Comparison of ENCODE assay signal across 8 cellular contexts in genomic region chr12:57230381-57231155, GRCh38. TPM values are rescaled to one million over a fixed set of nuclear protein-coding genes. Genes with fewer than 3 reads are reported as not detected.
A peak's percentile ranks its signal among the peaks of the same experiment; 100 is the strongest.
DNase-seq lines count a peak whose midpoint lies in the region; ATAC-seq and TF ChIP-seq lines count a peak whose summit lies in the region.

No MANE protein-coding gene starts in this region.

- peak overlapping the region; percentile 86 for H3K27ac Mint-ChIP-seq in central memory CD8-positive, alpha-beta T cell (ENCODE audit: low read depth)
- H3K27ac Mint-ChIP-seq in mesothelial cell of epicardium = peak overlapping the region; percentile 94

- H3K36me3 ChIP-seq in A673 (ENCODE audit: insufficient read depth, low read length, poor library complexity, severe bottlenecking) (peaks cover 43% of the 10 kb centered on the region), HUES6 (ENCODE audit: control insufficient read depth, insufficient read depth, low read length) (peaks cover 42% of the 10 kb centered on the region)

- H3K4me3 ChIP-seq in A673 (ENCODE audit: low read depth, low read length, poor library complexity, severe bottlenecking) = peak overlapping the region; percentile 91
- peak overlapping the region; percentile 81 for H3K4me3 ChIP-seq in HUES6 (ENCODE audit: low read depth, low read length)

- peaks cover 35% of the 10 kb centered on the region for H3K4me1 Mint-ChIP-seq in central memory CD8-positive, alpha-beta T cell
- H3K4me1 Mint-ChIP-seq in mesothelial cell of epicardium = peaks cover 32% of the 10 kb centered on the region

- H3K36me3 Mint-ChIP-seq in central memory CD8-positive, alpha-beta T cell (ENCODE audit: insufficient read depth) = peaks cover 16% of the 10 kb centered on the region
- H3K36me3 Mint-ChIP-seq in mesothelial cell of epicardium = peaks cover 26% of the 10 kb centered on the region

- no peaks in the 10 kb centered on the region for H3K9me3 ChIP-seq in A673 (ENCODE audit: low read depth, low read length, poor library complexity, severe bottlenecking)
- no peaks in the 10 kb centered on the region for H3K9me3 ChIP-seq in HUES6 (ENCODE audit: control insufficient read depth, insufficient read depth, low read depth, low read length)

- H3K27ac ChIP-seq in A673 (ENCODE audit: low read depth, low read length, poor library complexity, severe bottlenecking) (peak overlapping the region; percentile 94), HUES6 (ENCODE audit: low read depth, low read length) (peak overlapping the region; percentile 96)

- POLR2A ChIA-PET in A673 (lab: Charles Lee; ENCODE audit: low non-redundant PET) = interaction anchor here (0.6 to 1.2 kb wide), 2 partner anchors 12 to 926 kb away, joined by 4 to 7 read pairs; no protein-coding TSS in a partner anchor

- ATAC-seq in central memory CD8-positive, alpha-beta T cell (replicated peaks; ENCODE audit: extremely low read depth, poor library complexity, severe bottlenecking) = no peak
- ATAC-seq in GM21723 (IDR thresholded peaks at IDR 0.05; ENCODE audit: unreplicated experiment) = no peak

- BruUV-seq in A673 (replicated peaks; lab: Mats Ljungman, UMichigan) = no TSS peak

- CTCF ChIA-PET in A673 (lab: Charles Lee) = interaction anchor here (0.6 to 2.0 kb wide), 2 partner anchors 9 kb away, joined by 3 to 27 read pairs; no protein-coding TSS in a partner anchor

- no peak for DNase-seq in A673 (ENCODE audit: low spot score)
- DNase-seq in central memory CD8-positive, alpha-beta T cell (ENCODE audit: low spot score in 2 of 2) = no peak
- DNase-seq in mesothelial cell of epicardium (ENCODE audit: low spot score in 2 of 2, unreplicated experiment in 2 of 2) = no peak
- DNase-seq in GM20000 (ENCODE audit: low spot score) = no peak
- no peak for DNase-seq in NCI-H2196 (lab: John Stamatoyannopoulos, UW; ENCODE audit: unreplicated experiment)
- DNase-seq in nucleus accumbens (lab: John Stamatoyannopoulos, UW) = no peak

- peak overlapping the region; percentile 97 for H3K9ac ChIP-seq in HUES6 (ENCODE audit: low read length)

- H3K4me3 Mint-ChIP-seq in central memory CD8-positive, alpha-beta T cell = peak overlapping the region; percentile 95
- H3K4me3 Mint-ChIP-seq in mesothelial cell of epicardium = peak overlapping the region; percentile 95

- H3K27me3 ChIP-seq in A673 (replicated peaks; ENCODE audit: insufficient read depth, low read depth, low read length, poor library complexity) (no peaks in the 10 kb centered on the region), HUES6 (ENCODE audit: control insufficient read depth, insufficient read depth, low read length) (peaks cover 41% of the 10 kb centered on the region)

- intact Hi-C loops in A673 (cut with micrococcal nuclease; ENCODE audit: unreplicated experiment) = no loop called here

- no peaks in the 10 kb centered on the region for H3K9me3 Mint-ChIP-seq in central memory CD8-positive, alpha-beta T cell
- no peaks in the 10 kb centered on the region for H3K9me3 Mint-ChIP-seq in mesothelial cell of epicardium

- TF ChIP-seq CTCF in A673 (conservative IDR thresholded peaks at IDR 0.05; ENCODE audit: low read depth, low read length) = no peak
- TF ChIP-seq CTCF in mesothelial cell of epicardium (IDR thresholded peaks at IDR 0.05; ENCODE audit: unreplicated experiment) = no peak
- no peak for TF ChIP-seq CTCF in GM20000 (IDR thresholded peaks at IDR 0.05; ENCODE audit: extremely low read depth, missing control alignments)

- peaks cover 27% of the 10 kb centered on the region for H3K27me3 Mint-ChIP-seq in central memory CD8-positive, alpha-beta T cell
- H3K27me3 Mint-ChIP-seq in mesothelial cell of epicardium (ENCODE audit: low read depth) = peaks cover 37% of the 10 kb centered on the region

- H3K4me1 ChIP-seq in A673 (ENCODE audit: insufficient read depth, low read length, poor library complexity, severe bottlenecking) = peaks cover 37% of the 10 kb centered on the region
- peaks cover 38% of the 10 kb centered on the region for H3K4me1 ChIP-seq in HUES6 (ENCODE audit: control insufficient read depth, insufficient read depth, low read length)

RNA-seq across cellular contexts. Expression of gene SHMT2, which starts 1.1 kb away (rescaled TPM):
- total RNA-seq in A673 (2021) (274 and 310 TPM in 2 replicates), mesothelial cell of epicardium (78.7 to 83.7 TPM (median 78.8 TPM) in 3 replicates)

RNA-seq across cellular contexts. Expression of gene NXPH4, which starts 14.0 kb away (rescaled TPM):
- total RNA-seq in A673 (2021) = 4.8 and 6.0 TPM in 2 replicates
- total RNA-seq in mesothelial cell of epicardium = 3.3 to 3.8 TPM (median 3.6 TPM) in 3 replicates

RNA-seq across cellular contexts. Expression of gene STAC3, which starts 20.4 kb away (rescaled TPM):
- total RNA-seq in A673 (2021) (7.0 and 8.4 TPM in 2 replicates), mesothelial cell of epicardium (9.8 to 11.3 TPM (median 10.6 TPM) in 3 replicates)
